9 cellular contexts compared by ENCODE assay signal in the genomic region with DNA sequence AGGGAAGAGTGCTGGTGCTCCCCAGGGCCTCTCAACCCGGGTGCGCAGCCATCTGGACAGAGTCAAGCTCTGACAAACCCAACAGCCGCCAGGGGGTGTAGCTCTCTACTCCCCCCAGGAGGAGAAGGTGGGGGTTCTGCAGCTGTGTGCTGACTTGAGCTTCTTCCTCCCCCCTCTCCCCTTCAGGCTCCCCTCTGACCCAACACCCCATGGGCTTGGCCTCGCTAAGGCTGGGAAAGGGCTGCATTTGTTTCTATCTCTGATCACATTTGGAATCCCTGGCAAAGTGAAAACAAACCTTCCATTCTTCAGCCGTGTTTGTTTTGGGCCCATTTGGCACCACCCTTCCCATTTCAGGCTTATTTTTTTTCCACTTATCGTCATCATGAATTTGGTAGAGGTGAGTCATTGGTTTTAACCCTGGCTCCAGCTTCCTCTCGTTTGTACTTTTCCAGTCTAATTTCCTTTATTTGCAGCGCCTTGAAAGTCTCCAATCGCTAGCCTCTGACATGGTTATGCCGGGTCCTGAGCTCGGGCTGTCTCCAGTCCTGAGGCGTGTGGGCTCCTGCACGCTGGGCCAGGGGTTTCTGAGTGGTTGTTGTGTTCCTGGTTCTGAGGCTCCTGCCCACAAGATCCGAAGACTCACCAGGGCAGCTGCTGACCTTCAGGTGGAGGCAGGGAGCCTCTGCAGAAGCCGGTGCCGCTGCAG. TPM values are rescaled to one million over a fixed set of nuclear protein-coding genes. Genes with fewer than 3 reads are reported as not detected.
DNase-seq lines count a peak whose midpoint lies in the region; ATAC-seq and TF ChIP-seq lines count a peak whose summit lies in the region.
"Had no signal": no experiment of that assay in that cellular context is flagged by ENCODE, and none has a peak within 500 bp of the region (broad histone marks: within the 10 kb centered on the region; RNA-seq: fewer than 3 reads in every experiment).

No MANE protein-coding gene starts in this region.

- H2BK12ac ChIP-seq in mesenchymal stem cell (ENCODE audit: low read length in 2 of 2): peak overlapping the region in 1 of 2 experiments; percentile 45

- peaks cover 34% of the 10 kb centered on the region for H3K4me1 ChIP-seq in mesenchymal stem cell (ENCODE audit: control insufficient read depth, insufficient read depth, low read depth, low read length)

- peak overlapping the region; percentile 89 for H3K27ac ChIP-seq in AG04450 (ENCODE audit: low read depth, low read length)
- peak overlapping the region; percentile 73 to 86 for H3K27ac ChIP-seq in coronary artery
- peak overlapping the region; percentile 94 for H3K27ac ChIP-seq in mesenchymal stem cell (ENCODE audit: low read length, poor library complexity, severe bottlenecking)

- H3K27me3 ChIP-seq in AG04450 (ENCODE audit: control insufficient read depth, insufficient read depth, low read length): no peaks in the 10 kb centered on the region
- H3K27me3 ChIP-seq in mesenchymal stem cell (ENCODE audit: control insufficient read depth in 1 of 2, insufficient read depth in 1 of 2, low read length in 2 of 2): no peaks in the 10 kb centered on the region

- DNase-seq in AG04450 (ENCODE audit: low read depth, low spot score): peak; percentile 68
- DNase-seq in NCI-H2171 (lab: John Stamatoyannopoulos, UW): peak; percentile 48
- DNase-seq in coronary artery (ENCODE audit: low spot score): peak; percentile 83
- DNase-seq in mesenchymal stem cell: peak; percentile 84
- DNase-seq in MV-4-11 (lab: John Stamatoyannopoulos, UW): no peak
- DNase-seq: cerebellar nuclear complex had no signal

- no peak overlapping the region for H2BK120ac ChIP-seq in mesenchymal stem cell (ENCODE audit: low read depth, low read length)

- no peak overlapping the region for H3K14ac ChIP-seq in mesenchymal stem cell (ENCODE audit: low read length in 2 of 2)

- peak overlapping the region; percentile 38 for H3K4me2 ChIP-seq in mesenchymal stem cell (ENCODE audit: low read length, poor library complexity, severe bottlenecking)

- H2BK5ac ChIP-seq in mesenchymal stem cell (ENCODE audit: low read depth, low read length, poor library complexity, severe bottlenecking): peak overlapping the region; percentile 59

- no peak for ATAC-seq in GM18909 (IDR thresholded peaks at IDR 0.05; ENCODE audit: poor library complexity, unreplicated experiment)
- ATAC-seq in GM19023 (IDR thresholded peaks at IDR 0.05; ENCODE audit: unreplicated experiment): no peak
- ATAC-seq in HG03280 (IDR thresholded peaks at IDR 0.05; ENCODE audit: unreplicated experiment): no peak

- H4K8ac ChIP-seq in mesenchymal stem cell (ENCODE audit: low read length): peak overlapping the region; percentile 47

- H3K18ac ChIP-seq in mesenchymal stem cell (ENCODE audit: low read depth in 1 of 2, low read length in 2 of 2): peak overlapping the region; percentile 41 to 65

- no peak overlapping the region; the same call in 1 of the 2 replicates for H3K4me3 ChIP-seq in AG04450 (ENCODE audit: low read depth, low read length)
- peak overlapping the region; percentile 56 for H3K4me3 ChIP-seq in coronary artery
- peak overlapping the region in 1 of 2 experiments; percentile 73 for H3K4me3 ChIP-seq in mesenchymal stem cell (ENCODE audit: insufficient read depth in 1 of 2, low read depth in 1 of 2, low read length in 2 of 2)

- peak overlapping the region; percentile 84 for H3K9ac ChIP-seq in mesenchymal stem cell (ENCODE audit: low read length)

- CTCF ChIA-PET in AG04450 (lab: Charles Lee): interaction anchor here (0.5 to 2.5 kb wide), 7 partner anchors 8 to 132 kb away, joined by 3 to 7 read pairs (median 3); no protein-coding TSS in a partner anchor

- peak overlapping the region; percentile 94 for H2AK5ac ChIP-seq in mesenchymal stem cell (ENCODE audit: low read length, severe bottlenecking)

- H3K36me3 ChIP-seq in mesenchymal stem cell (ENCODE audit: control insufficient read depth in 1 of 2, insufficient read depth in 2 of 2, low read depth in 1 of 2, low read length in 2 of 2): peaks cover 9 to 25% of the 10 kb centered on the region in 2 experiments

- 42% methylated on average over 16 of the region's 16 CpGs for WGBS in mesenchymal stem cell

- H3K4ac ChIP-seq in mesenchymal stem cell (ENCODE audit: low read depth in 1 of 2, low read length in 2 of 2): peak overlapping the region in 1 of 2 experiments; percentile 92

- H2AFZ ChIP-seq in mesenchymal stem cell (ENCODE audit: low read depth, low read length): no peak overlapping the region

- peak; percentile 37 for TF ChIP-seq CTCF in AG04450 (IDR thresholded peaks at IDR 0.05; ENCODE audit: low read depth, low read length)
- TF ChIP-seq CTCF in coronary artery (IDR thresholded peaks at IDR 0.05): no peak

- H2BK15ac ChIP-seq in mesenchymal stem cell (ENCODE audit: low read depth, poor library complexity, severe bottlenecking): no peak overlapping the region

- peak overlapping the region; percentile 31 for H4K91ac ChIP-seq in mesenchymal stem cell (ENCODE audit: low read length)

- POLR2A ChIA-PET in AG04450 (lab: Yijun Ruan, JAX): interaction anchor here (0.9 to 2.5 kb wide), 5 partner anchors 10 to 36 kb away, joined by 3 to 10 read pairs (median 3); a partner anchor contains a TSS

- H3K9me3 ChIP-seq in AG04450 (ENCODE audit: control insufficient read depth, insufficient read depth, low read length): no peaks in the 10 kb centered on the region
- H3K9me3 ChIP-seq in mesenchymal stem cell (ENCODE audit: control insufficient read depth, low read length): no peaks in the 10 kb centered on the region

- H3K23ac ChIP-seq in mesenchymal stem cell (ENCODE audit: low read length in 2 of 2): peak overlapping the region in 1 of 2 experiments; percentile 2

- peaks cover 12% of the 10 kb centered on the region for H3K79me1 ChIP-seq in mesenchymal stem cell (replicated peaks; ENCODE audit: low read length, poor library complexity, severe bottlenecking)

RNA-seq across cellular contexts. Expression of a gene that starts 36.1 kb away (rescaled TPM):
- 117 and 179 TPM in 2 replicates for polyA plus RNA-seq in AG04450 (2011; rRNA removed)
- polyA minus RNA-seq in AG04450 (2011; rRNA and poly(A)+ RNA removed): 168 and 222 TPM in 2 replicates
- polyA plus RNA-seq in mesenchymal stem cell (2013, experiment 1 of 2): 137 TPM
- 136 TPM for polyA plus RNA-seq in mesenchymal stem cell (2013, experiment 2 of 2)
